ENCODE assay signal across 9 cellular contexts in genomic region chr10:79079490-79080355, GRCh38. TPM values are rescaled to one million over a fixed set of nuclear protein-coding genes. Genes with fewer than 3 reads are reported as not detected.
DNase-seq lines count a peak whose midpoint lies in the region; ATAC-seq and TF ChIP-seq lines count a peak whose summit lies in the region.
"Had no signal": no experiment of that assay in that cellular context is flagged by ENCODE, and none has a peak within 500 bp of the region (broad histone marks: within the 10 kb centered on the region; RNA-seq: fewer than 3 reads in every experiment).

No MANE protein-coding gene starts in this region.

- no peaks in the 10 kb centered on the region for H3K9me2 ChIP-seq in HCT116 (ENCODE audit: insufficient read depth)

- no peak for TF ChIP-seq CTCF in HCT116 (IDR thresholded peaks at IDR 0.05 in 2 of 3, conservative IDR thresholded peaks at IDR 0.05 in 1 of 3; ENCODE audit: borderline replicate concordance in 1 of 3, insufficient read depth in 1 of 3, low read depth in 2 of 3, low read length in 2 of 3)
- no peak for TF ChIP-seq CTCF in astrocyte of the spinal cord (IDR thresholded peaks at IDR 0.05; ENCODE audit: low read depth, low read length)
- TF ChIP-seq CTCF in suprapubic skin (IDR thresholded peaks at IDR 0.05): no peak

- H3K4me1 Mint-ChIP-seq in immature natural killer cell: peaks cover 71 to 78% of the 10 kb centered on the region in 2 donors

- no peak for TF ChIP-seq EP300 in suprapubic skin (IDR thresholded peaks at IDR 0.05)

- WGBS in suprapubic skin: 47% methylated on average over 13 of the region's 15 CpGs

- RAD21 ChIA-PET in HCT116 (lab: Charles Lee; ENCODE audit: low non-redundant PET in 1 of 2, low total read pairs in 2 of 2, uncharacterized antibody in 2 of 2, unreplicated experiment in 2 of 2): interaction anchor here in 1 of 2 experiments (0.8 kb wide), 1 partner anchor 21 kb away, joined by 3 read pairs; no protein-coding TSS in a partner anchor

- BruUV-seq in HCT116 (replicated peaks; lab: Mats Ljungman, UMichigan): no TSS peak

- no peaks in the 10 kb centered on the region for H3K9me3 ChIP-seq in HCT116 (ENCODE audit: control insufficient read depth in 1 of 2, insufficient read depth in 1 of 2, low read depth in 1 of 2, low read length in 2 of 2)
- H3K9me3 ChIP-seq in suprapubic skin: no peaks in the 10 kb centered on the region

- ATAC-seq in HCT116 (peak; percentile 75), GM18907 (IDR thresholded peaks at IDR 0.05; ENCODE audit: unreplicated experiment) (no peak), HG03039 (IDR thresholded peaks at IDR 0.05; ENCODE audit: unreplicated experiment) (no peak)

- H3K36me3 Mint-ChIP-seq in immature natural killer cell: no peaks in the 10 kb centered on the region

- peaks cover 75% of the 10 kb centered on the region for H3K79me2 ChIP-seq in HCT116 (ENCODE audit: insufficient read depth, low read length)

- POLR2A ChIA-PET in HCT116 (lab: Charles Lee): no interaction called here

- H3K9ac ChIP-seq in HCT116 (ENCODE audit: low read length): peak overlapping the region; percentile 42

- H3K4me3 ChIP-seq in HCT116 (replicated peaks in 1 of 2; ENCODE audit: low read depth in 1 of 2, low read length in 2 of 2) (peak overlapping the region; percentile 17 to 41), astrocyte of the spinal cord (ENCODE audit: low read depth, low read length) (no peak overlapping the region), suprapubic skin (peak overlapping the region; percentile 5)
- H3K4me3 ChIP-seq: dorsolateral prefrontal cortex had no signal

- in situ Hi-C loops in astrocyte of the spinal cord (cut with HindIII; ENCODE audit: low sequenced_read_pairs): loop anchor here (10.0 kb wide), 1 partner anchor 115 kb away; no protein-coding TSS in a partner anchor

- H2AFZ ChIP-seq in HCT116 (ENCODE audit: low read depth, low read length, poor library complexity, severe bottlenecking): no peak overlapping the region

- TF ChIP-seq RAD21 in HCT116 (IDR thresholded peaks at IDR 0.05; ENCODE audit: low read depth): no peak

- intact Hi-C loops in HCT116 (cut with micrococcal nuclease): loop anchor here (5.0 kb wide), 1 partner anchor 108 kb away; no protein-coding TSS in a partner anchor

- no peaks in the 10 kb centered on the region for H3K36me3 ChIP-seq in HCT116 (ENCODE audit: control insufficient read depth in 1 of 2, insufficient read depth in 2 of 2, low read length in 2 of 2)
- H3K36me3 ChIP-seq in suprapubic skin: no peaks in the 10 kb centered on the region

- H3K27me3 Mint-ChIP-seq in immature natural killer cell (ENCODE audit: low read depth in 3 of 3): peaks cover 0 to 7% (median 0%) of the 10 kb centered on the region in 3 donors

- H3K4me2 ChIP-seq in HCT116 (ENCODE audit: low read length): peak overlapping the region; percentile 74

- H3K4me3 Mint-ChIP-seq in immature natural killer cell: no peak overlapping the region

- DNase-seq in HCT116 (ENCODE audit: low read depth, low spot score) (no peak), astrocyte of the spinal cord (ENCODE audit: low read depth, low spot score) (peak; percentile 64), iris pigment epithelial cell (ENCODE audit: low read depth) (peak; percentile 71), suprapubic skin (ENCODE audit: low spot score in 2 of 2) (no peak), immature natural killer cell (no peak), DMS79 (lab: John Stamatoyannopoulos, UW) (no peak)
- DNase-seq: dorsolateral prefrontal cortex had no signal

- no peak overlapping the region for H3K27ac Mint-ChIP-seq in immature natural killer cell

- CTCF ChIA-PET in HCT116 (lab: Charles Lee): interaction anchor here (1.3 kb wide), 1 partner anchor 115 kb away, joined by 3 read pairs; no protein-coding TSS in a partner anchor

- no peaks in the 10 kb centered on the region for H3K9me3 Mint-ChIP-seq in immature natural killer cell

- H3K27me3 ChIP-seq in HCT116 (ENCODE audit: insufficient read depth, low read length) (no peaks in the 10 kb centered on the region), suprapubic skin (no peaks in the 10 kb centered on the region)
- H3K27me3 ChIP-seq: dorsolateral prefrontal cortex had no signal

- no peaks in the 10 kb centered on the region for H4K20me1 ChIP-seq in HCT116 (ENCODE audit: insufficient read depth)

- TF ChIP-seq POLR2A in HCT116 (IDR thresholded peaks at IDR 0.05; ENCODE audit: borderline replicate concordance, extremely low read depth, insufficient read depth, insufficient read length) (no peak), suprapubic skin (IDR thresholded peaks at IDR 0.05) (no peak)

- H3K27ac ChIP-seq in HCT116 (ENCODE audit: low read depth, low read length) (peak overlapping the region; percentile 48), suprapubic skin (peak overlapping the region; percentile 72)

- peaks cover 61 to 93% of the 10 kb centered on the region in 2 experiments for H3K4me1 ChIP-seq in HCT116 (ENCODE audit: control insufficient read depth in 1 of 2, insufficient read depth in 2 of 2, low read length in 2 of 2)
- H3K4me1 ChIP-seq in suprapubic skin: peaks cover 100% of the 10 kb centered on the region

TF ChIP-seq in HCT116, 20 proteins besides CTCF, POLR2A, EP300 and RAD21:
- TF ChIP-seq POLR2AphosphoS5 (IDR thresholded peaks at IDR 0.05; ENCODE audit: low read depth, low read length) (peak; percentile 32; the same call in 1 of the 2 replicates), JUND (IDR thresholded peaks at IDR 0.05) (peak; percentile 55), MAX (IDR thresholded peaks at IDR 0.05) (no peak), FOSL1 (IDR thresholded peaks at IDR 0.05; ENCODE audit: low read depth) (peak; percentile 66; the same call in 1 of the 2 replicates)
TF ChIP-seq in HCT116: peak in this region for 3.

RNA-seq across cellular contexts. Expression of gene ZMIZ1, which starts 11.0 kb away (rescaled TPM):
- 28.4 TPM for total RNA-seq in HCT116 (2021; ENCODE audit: unreplicated experiment)
- 18.9 and 19.3 TPM in 2 replicates for polyA plus RNA-seq in HCT116 (2012)
- 100 to 1,000 TPM in 1 of 4 donors, 10 to 100 TPM in 3; 71.9 to 104 (median 79.5) TPM for total RNA-seq in suprapubic skin
- 1 to 10 TPM; 1.2 to 9.5 (median 1.8) TPM for polyA plus RNA-seq in immature natural killer cell

Comparison
In these comparisons a context has a peak if more than half of its experiments do, and no peak if none do; other contexts are left out.
1. DNase-seq: peak in astrocyte of the spinal cord (single experiment) and iris pigment epithelial cell (single experiment); none in HCT116 (single experiment), suprapubic skin (0 of 2), immature natural killer cell (0 of 3) and DMS79 (single experiment).